Comparison of ENCODE assay signal across 25 cellular contexts in genomic region chr17:75566456-75567233, GRCh38. TPM values are rescaled to one million over a fixed set of nuclear protein-coding genes. Genes with fewer than 3 reads are reported as not detected.
DNase-seq lines count a peak whose midpoint lies in the region; ATAC-seq and TF ChIP-seq lines count a peak whose summit lies in the region.
"Had no signal": no experiment of that assay in that cellular context is flagged by ENCODE, and none has a peak within 500 bp of the region (broad histone marks: within the 10 kb centered on the region; RNA-seq: fewer than 3 reads in every experiment).

No MANE protein-coding gene starts in this region.

- peaks cover 37% of the 10 kb centered on the region for H3K4me1 Mint-ChIP-seq in nephron progenitor cell
- H3K4me1 Mint-ChIP-seq in activated T-cell treated with anti-CD3 and anti-CD28 coated beads, Interleukin-2, amount 50 U/mL, for 4 hours (ENCODE audit: low read depth), result no peaks in the 10 kb centered on the region
- H3K4me1 Mint-ChIP-seq: activated naive CD4-positive, alpha-beta T cell treated with anti-CD3 and anti-CD28 coated beads, Interleukin-2, amount 50 U/mL, for 24 hours; WTC11 had no signal

- CTCF ChIA-PET in OCI-LY7 (lab: Charles Lee; ENCODE audit: unreplicated experiment), result no interaction called here

- H2AFZ ChIP-seq in OCI-LY7 (ENCODE audit: low read length), result no peak overlapping the region

- peak overlapping the region; percentile 5 for H3K27ac ChIP-seq in OCI-LY7 (ENCODE audit: low read depth, low read length, poor library complexity, severe bottlenecking)
- H3K27ac ChIP-seq: right atrium auricular region, SJCRH30, thoracic aorta had no signal

- TF ChIP-seq CTCF in GM20000 (IDR thresholded peaks at IDR 0.05; ENCODE audit: extremely low read depth, missing control alignments), result no peak
- TF ChIP-seq CTCF in OCI-LY7 (conservative IDR thresholded peaks at IDR 0.05; ENCODE audit: low read length), result no peak
- TF ChIP-seq CTCF in nephron progenitor cell (IDR thresholded peaks at IDR 0.05), result no peak

- H3K9me2 ChIP-seq in OCI-LY7 (ENCODE audit: insufficient read depth, low read length), result no peaks in the 10 kb centered on the region

- no peaks in the 10 kb centered on the region for H3K36me3 Mint-ChIP-seq in nephron progenitor cell (ENCODE audit: low read depth)
- peaks cover 12% of the 10 kb centered on the region for H3K36me3 Mint-ChIP-seq in activated T-cell treated with anti-CD3 and anti-CD28 coated beads, Interleukin-2, amount 50 U/mL, for 4 hours (ENCODE audit: insufficient read depth)

- no peak overlapping the region for H3K4me3 ChIP-seq in OCI-LY7 (ENCODE audit: low read depth, low read length, poor library complexity, severe bottlenecking)
- H3K4me3 ChIP-seq: right atrium auricular region, SJCRH30, thoracic aorta had no signal

- H3K36me3 ChIP-seq in OCI-LY7 (ENCODE audit: insufficient read depth, low read length), result no peaks in the 10 kb centered on the region
- H3K36me3 ChIP-seq: SJCRH30 had no signal

- no peaks in the 10 kb centered on the region for H3K79me2 ChIP-seq in OCI-LY7 (ENCODE audit: insufficient read depth, low read depth, low read length)

- DNase-seq in CD1c-positive myeloid dendritic cell (ENCODE audit: extremely low spot score) (peak; percentile 4), GM20000 (ENCODE audit: low spot score) (peak; percentile 54), OCI-LY7 (ENCODE audit: low spot score) (peak; percentile 87), nephron progenitor cell (no peak), HCEC 1CT (no peak), NCI-H526 (lab: John Stamatoyannopoulos, UW) (no peak)
- DNase-seq in activated T-cell treated with anti-CD3 and anti-CD28 coated beads, Interleukin-2, amount 50 U/mL, for 4 hours, result no peak
- DNase-seq: ACHN; activated CD4-positive, alpha-beta memory T cell treated with anti-CD3 and anti-CD28 coated beads, Interleukin-2, amount 10 ng/mL, durations not matched to agents 7 days and 5 days; activated T-cell treated with anti-CD3 and anti-CD28 coated beads, Interleukin-2, amount 50 U/mL, for 24 hours; CD4-positive, alpha-beta T cell; DND-41; effector memory CD8-positive, alpha-beta T cell; glutamatergic neuron; H7; NCI-H1694; NCI-H345; occipital lobe; SJCRH30 had no signal

- H3K9me3 Mint-ChIP-seq in nephron progenitor cell, result no peaks in the 10 kb centered on the region
- no peaks in the 10 kb centered on the region for H3K9me3 Mint-ChIP-seq in activated T-cell treated with anti-CD3 and anti-CD28 coated beads, Interleukin-2, amount 50 U/mL, for 4 hours
- H3K9me3 Mint-ChIP-seq: activated CD4-positive, alpha-beta memory T cell treated with anti-CD3 and anti-CD28 coated beads, Interleukin-2, amount 10 ng/mL, durations not matched to agents 7 days and 5 days; activated naive CD4-positive, alpha-beta T cell treated with anti-CD3 and anti-CD28 coated beads, Interleukin-2, amount 50 U/mL, for 24 hours; activated T-cell treated with anti-CD3 and anti-CD28 coated beads, Interleukin-2, amount 50 U/mL, for 24 hours; CD4-positive, alpha-beta T cell; effector memory CD8-positive, alpha-beta T cell; WTC11 had no signal

- ATAC-seq in activated T-cell treated with anti-CD3 and anti-CD28 coated beads, Interleukin-2, amount 50 U/mL, for 4 hours, result no peak
- no peak for ATAC-seq in GM19023 (IDR thresholded peaks at IDR 0.05; ENCODE audit: unreplicated experiment)
- ATAC-seq: effector memory CD8-positive, alpha-beta T cell; left lobe of liver; WTC11 had no signal

- no TSS peak for BruUV-seq in OCI-LY7 (replicated peaks; lab: Mats Ljungman, UMichigan)

- H4K20me1 ChIP-seq in OCI-LY7 (ENCODE audit: insufficient read depth, low read length), result no peaks in the 10 kb centered on the region

- H3K27me3 Mint-ChIP-seq in nephron progenitor cell (ENCODE audit: low read depth, poor library complexity), result no peaks in the 10 kb centered on the region
- H3K27me3 Mint-ChIP-seq in activated T-cell treated with anti-CD3 and anti-CD28 coated beads, Interleukin-2, amount 50 U/mL, for 4 hours (ENCODE audit: low read depth), result no peaks in the 10 kb centered on the region
- H3K27me3 Mint-ChIP-seq: activated CD4-positive, alpha-beta memory T cell treated with anti-CD3 and anti-CD28 coated beads, Interleukin-2, amount 10 ng/mL, durations not matched to agents 7 days and 5 days; activated naive CD4-positive, alpha-beta T cell treated with anti-CD3 and anti-CD28 coated beads, Interleukin-2, amount 50 U/mL, for 24 hours; activated T-cell treated with anti-CD3 and anti-CD28 coated beads, Interleukin-2, amount 50 U/mL, for 24 hours; CD4-positive, alpha-beta T cell; effector memory CD8-positive, alpha-beta T cell had no signal

- no peak overlapping the region for H3K4me3 Mint-ChIP-seq in nephron progenitor cell
- no peak overlapping the region for H3K4me3 Mint-ChIP-seq in activated T-cell treated with anti-CD3 and anti-CD28 coated beads, Interleukin-2, amount 50 U/mL, for 4 hours
- H3K4me3 Mint-ChIP-seq: activated CD4-positive, alpha-beta memory T cell treated with anti-CD3 and anti-CD28 coated beads, Interleukin-2, amount 10 ng/mL, durations not matched to agents 7 days and 5 days; activated naive CD4-positive, alpha-beta T cell treated with anti-CD3 and anti-CD28 coated beads, Interleukin-2, amount 50 U/mL, for 24 hours; activated T-cell treated with anti-CD3 and anti-CD28 coated beads, Interleukin-2, amount 50 U/mL, for 24 hours; CD4-positive, alpha-beta T cell; effector memory CD8-positive, alpha-beta T cell; WTC11 had no signal

- intact Hi-C loops in OCI-LY7 (cut with micrococcal nuclease; ENCODE audit: unreplicated experiment), result loop anchor here (5.0 kb wide), 1 partner anchor 49 kb away; the partner anchor contains the start of genes CASKIN2 and TSEN54

- H3K27ac Mint-ChIP-seq in nephron progenitor cell, result peak overlapping the region; percentile 80
- H3K27ac Mint-ChIP-seq: activated CD4-positive, alpha-beta memory T cell treated with anti-CD3 and anti-CD28 coated beads, Interleukin-2, amount 10 ng/mL, durations not matched to agents 7 days and 5 days; activated naive CD4-positive, alpha-beta T cell treated with anti-CD3 and anti-CD28 coated beads, Interleukin-2, amount 50 U/mL, for 24 hours; activated T-cell treated with anti-CD3 and anti-CD28 coated beads, Interleukin-2, amount 50 U/mL, for 24 hours; CD4-positive, alpha-beta T cell had no signal

- POLR2A ChIA-PET in OCI-LY7 (lab: Charles Lee), result interaction anchor here (0.5 to 0.6 kb wide), 2 partner anchors 180 to 255 kb away, joined by 4 to 6 read pairs; no protein-coding TSS in a partner anchor

- H3K4me1 ChIP-seq in OCI-LY7 (ENCODE audit: insufficient read depth, low read length, poor library complexity, severe bottlenecking), result peaks cover 40% of the 10 kb centered on the region
- H3K4me1 ChIP-seq: right atrium auricular region, SJCRH30 had no signal

- no peaks in the 10 kb centered on the region for H3K9me3 ChIP-seq in OCI-LY7 (ENCODE audit: low read length)
- H3K9me3 ChIP-seq: right atrium auricular region, SJCRH30, thoracic aorta had no signal

- peak overlapping the region; percentile 45 for H3K4me2 ChIP-seq in OCI-LY7 (ENCODE audit: low read length)

RNA-seq across cellular contexts. Expression of gene MYO15B, which starts 21.0 kb away (rescaled TPM):
- 8.9 and 9.7 TPM in 2 replicates for total RNA-seq in OCI-LY7 (2014; rRNA removed; shearing (Covaris generic))
- total RNA-seq in OCI-LY7 (2022), result 17.7 and 19.2 TPM in 2 replicates
- 10 to 100 TPM in 2 of 3 donors, 1 to 10 TPM in 1; 9.3 to 29.6 (median 14.0) TPM for total RNA-seq in activated T-cell treated with anti-CD3 and anti-CD28 coated beads, Interleukin-2, amount 50 U/mL, for 4 hours

RNA-seq across cellular contexts. Expression of gene LLGL2, which starts 41.1 kb away (rescaled TPM):
- total RNA-seq in OCI-LY7 (2014; rRNA removed; shearing (Covaris generic)), result 10.7 and 12.6 TPM in 2 replicates
- 20.9 and 21.6 TPM in 2 replicates for total RNA-seq in OCI-LY7 (2022)
- 10 to 100 TPM in 2 of 3 donors, 1 to 10 TPM in 1; 9.5 to 14.1 (median 10.2) TPM for total RNA-seq in activated T-cell treated with anti-CD3 and anti-CD28 coated beads, Interleukin-2, amount 50 U/mL, for 4 hours
- total RNA-seq: SJCRH30 had no signal

RNA-seq across cellular contexts. Expression of gene TSEN54, which starts 50.3 kb away (rescaled TPM):
- total RNA-seq in OCI-LY7 (2014; rRNA removed; shearing (Covaris generic)), result 45.4 and 57.4 TPM in 2 replicates
- total RNA-seq in OCI-LY7 (2022), result 57.9 and 69.8 TPM in 2 replicates
- 10 to 100 TPM; 64.1 to 76.2 (median 71.5) TPM for total RNA-seq in activated T-cell treated with anti-CD3 and anti-CD28 coated beads, Interleukin-2, amount 50 U/mL, for 4 hours

RNA-seq across cellular contexts. Expression of gene CASKIN2, which starts 51.3 kb away (rescaled TPM):
- total RNA-seq in OCI-LY7 (2014; rRNA removed; shearing (Covaris generic)), result not detected in 2 replicates
- 0.24 and 1.0 TPM in 2 replicates for total RNA-seq in OCI-LY7 (2022)
- total RNA-seq in activated T-cell treated with anti-CD3 and anti-CD28 coated beads, Interleukin-2, amount 50 U/mL, for 4 hours, result 1 to 10 TPM; 4.3 to 6.0 (median 5.9) TPM

Comparison
In these comparisons a context has a peak if more than half of its experiments do, and no peak if none do; other contexts are left out.
1. DNase-seq: peak in CD1c-positive myeloid dendritic cell (single experiment), GM20000 (single experiment) and OCI-LY7 (single experiment); none in nephron progenitor cell (single experiment), activated T-cell treated with anti-CD3 and anti-CD28 coated beads, Interleukin-2, amount 50 U/mL, for 4 hours (single experiment), HCEC 1CT (single experiment) and NCI-H526 (0 of 2).